8 cellular contexts compared by ENCODE assay signal in the genomic region with DNA sequence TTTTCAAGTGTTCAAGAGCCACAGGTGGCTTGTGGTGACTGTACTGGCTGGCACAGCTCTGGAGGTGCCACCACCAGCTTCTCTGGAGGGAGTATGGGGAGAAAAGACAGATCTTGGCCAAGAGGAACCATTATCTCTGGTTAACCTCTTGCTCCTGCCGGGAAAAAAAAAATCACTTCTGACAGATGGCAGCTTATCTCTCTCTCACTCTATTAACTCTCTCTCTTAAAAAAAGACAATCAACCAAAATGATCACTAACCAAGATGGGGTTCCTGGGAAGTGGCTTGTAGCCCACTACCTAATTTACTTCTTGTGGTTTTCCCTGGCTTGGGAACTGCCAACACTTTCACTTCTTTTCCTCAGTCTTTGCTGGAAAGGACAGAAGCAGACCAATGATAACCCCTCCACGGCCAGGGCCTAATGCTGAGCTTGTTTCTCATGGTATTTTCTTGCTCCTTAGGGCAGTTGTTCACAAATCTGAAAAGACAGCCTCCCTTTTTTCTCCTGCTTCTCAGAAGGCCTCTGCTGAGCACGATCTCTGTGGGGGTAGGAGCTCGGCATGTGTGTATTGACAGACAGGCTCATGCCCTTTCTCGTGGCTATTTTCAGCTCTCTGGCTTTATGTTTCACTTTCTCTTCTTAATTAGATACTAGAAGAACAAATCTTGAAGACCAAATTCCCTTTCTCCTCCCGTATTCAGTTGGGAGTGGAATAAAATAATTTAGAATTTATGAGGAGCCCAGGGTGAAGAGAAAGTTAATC. TPM values are rescaled to one million over a fixed set of nuclear protein-coding genes. Genes with fewer than 3 reads are reported as not detected.
DNase-seq lines count a peak whose midpoint lies in the region; ATAC-seq, FAIRE-seq and TF ChIP-seq lines count a peak whose summit lies in the region.

No MANE protein-coding gene starts in this region.

- ATAC-seq in HG03135 (IDR thresholded peaks at IDR 0.05; ENCODE audit: unreplicated experiment) (peak; percentile 66), K562 (no peak)

- H4K8ac ChIP-seq in mesenchymal stem cell (ENCODE audit: low read length): no peak overlapping the region

- H2BK5ac ChIP-seq in mesenchymal stem cell (ENCODE audit: low read depth, low read length, poor library complexity, severe bottlenecking): no peak overlapping the region

- TF ChIP-seq CTCF in BJ (IDR thresholded peaks at IDR 0.05; ENCODE audit: insufficient read depth, low read depth, low read length) (no peak), K562 (IDR thresholded peaks at IDR 0.05 in 2 of 3, conservative IDR thresholded peaks at IDR 0.05 in 1 of 3; ENCODE audit: insufficient read depth in 2 of 3, low read depth in 1 of 3, low read length in 3 of 3) (no peak), lower leg skin (IDR thresholded peaks at IDR 0.05) (no peak)

- H2BK120ac ChIP-seq in mesenchymal stem cell (ENCODE audit: low read depth, low read length): no peak overlapping the region

- H4K91ac ChIP-seq in mesenchymal stem cell (ENCODE audit: low read length): no peak overlapping the region

- no peak overlapping the region for H3K18ac ChIP-seq in mesenchymal stem cell (ENCODE audit: low read depth in 1 of 2, low read length in 2 of 2)

- H3K9me1 ChIP-seq in K562 (ENCODE audit: control insufficient read depth, insufficient read depth, low read length): no peaks in the 10 kb centered on the region

- TF ChIP-seq EP300 in K562 (IDR thresholded peaks at IDR 0.05; ENCODE audit: low read length): no peak

- no peaks in the 10 kb centered on the region for H3K79me2 ChIP-seq in K562 (ENCODE audit: control insufficient read depth, insufficient read depth, low read length)

- BruUV-seq in K562 (replicated peaks; lab: Mats Ljungman, UMichigan): no TSS peak

- no peak overlapping the region for H3K14ac ChIP-seq in mesenchymal stem cell (ENCODE audit: low read length in 2 of 2)

- peak overlapping the region; percentile 33; the same call in 1 of the 2 replicates for H3K4me3 ChIP-seq in BJ (ENCODE audit: low read depth, low read length)
- H3K4me3 ChIP-seq in K562: no peak overlapping the region
- peak overlapping the region in 1 of 2 experiments; percentile 76 for H3K4me3 ChIP-seq in mesenchymal stem cell (ENCODE audit: insufficient read depth in 1 of 2, low read depth in 1 of 2, low read length in 2 of 2)
- H3K4me3 ChIP-seq in lower leg skin (ENCODE audit: low read depth, poor library complexity, severe bottlenecking): no peak overlapping the region

- no peak overlapping the region for H3K4ac ChIP-seq in mesenchymal stem cell (ENCODE audit: low read depth in 1 of 2, low read length in 2 of 2)

- in situ Hi-C loops in K562 (cut with MboI): no loop called here

- H3K27me3 ChIP-seq in BJ (ENCODE audit: control insufficient read depth, insufficient read depth, low read length): peaks cover 44% of the 10 kb centered on the region
- H3K27me3 ChIP-seq in K562 (ENCODE audit: control insufficient read depth in 2 of 2, insufficient read depth in 2 of 2, low read length in 2 of 2): peaks cover 19 to 33% of the 10 kb centered on the region in 2 experiments
- peaks cover 67 to 72% of the 10 kb centered on the region in 2 experiments for H3K27me3 ChIP-seq in mesenchymal stem cell (ENCODE audit: control insufficient read depth in 1 of 2, insufficient read depth in 1 of 2, low read length in 2 of 2)

- POLR2A ChIA-PET in BJ (lab: Charles Lee) (no interaction called here), K562 (lab: Yijun Ruan, JAX) (interaction anchor here (0.9 to 1.4 kb wide), 2 partner anchors 116 to 183 kb away, joined by 3 to 4 read pairs; no protein-coding TSS in a partner anchor)

- H3K4me1 ChIP-seq in K562 (replicated peaks in 1 of 2; ENCODE audit: control insufficient read depth in 2 of 2, insufficient read depth in 2 of 2, low read length in 2 of 2) (peaks cover 11 to 15% of the 10 kb centered on the region in 2 experiments), mesenchymal stem cell (ENCODE audit: control insufficient read depth, insufficient read depth, low read depth, low read length) (peaks cover 15% of the 10 kb centered on the region)

- peaks cover 13% of the 10 kb centered on the region for H4K20me1 ChIP-seq in K562 (replicated peaks; ENCODE audit: control insufficient read depth, insufficient read depth, low read length)

- no peak overlapping the region for H2BK15ac ChIP-seq in mesenchymal stem cell (ENCODE audit: low read depth, poor library complexity, severe bottlenecking)

- no peak overlapping the region for H2BK12ac ChIP-seq in mesenchymal stem cell (ENCODE audit: low read length in 2 of 2)

- H3K9me3 ChIP-seq in K562 (replicated peaks; ENCODE audit: control insufficient read depth, insufficient read depth, low read depth, low read length): no peaks in the 10 kb centered on the region
- H3K9me3 ChIP-seq in mesenchymal stem cell (ENCODE audit: control insufficient read depth, low read length): no peaks in the 10 kb centered on the region

- no peak for FAIRE-seq in K562 (lab: Jason Lieb, UNC)

- H2AFZ ChIP-seq in K562 (ENCODE audit: low read depth, low read length) (no peak overlapping the region), mesenchymal stem cell (ENCODE audit: low read depth, low read length) (no peak overlapping the region)

- 4% methylated on average over 6 of the region's 6 CpGs for WGBS in K562 (ENCODE audit: insufficient coverage, low coverage, missing lambda C conversion rate)
- 62% methylated on average over 5 of the region's 6 CpGs for WGBS in mesenchymal stem cell
- 35 to 39% methylated on average over 6 of the region's 6 CpGs for WGBS in lower leg skin, 2 donors

- no peak overlapping the region for H3K23ac ChIP-seq in mesenchymal stem cell (ENCODE audit: low read length in 2 of 2)

- DNase-seq in BJ (ENCODE audit: low read depth) (no peak), K562 (ENCODE audit: extremely low read depth in 1 of 4, low spot score in 3 of 4) (no peak), mesenchymal stem cell (peak; percentile 52), putamen (ENCODE audit: low spot score) (no peak), lower leg skin (ENCODE audit: low spot score in 2 of 2) (no peak)
- no peak for DNase-seq in stimulated activated CD4-positive, alpha-beta T cell treated with anti-CD3 and anti-CD28 coated beads, Interleukin-15, amount 100 ng/mL, for 24 hours
- DNase-seq in activated CD4-positive, alpha-beta T cell treated with anti-CD3 and anti-CD28 coated beads for 1 hour: no peak

- intact Hi-C loops in K562 (cut with micrococcal nuclease): no loop called here
- intact Hi-C loops in lower leg skin (cut with DNase I; ENCODE audit: low total_unique reads): no loop called here

- H3K79me1 ChIP-seq in mesenchymal stem cell (replicated peaks; ENCODE audit: low read length, poor library complexity, severe bottlenecking): no peaks in the 10 kb centered on the region

- H2AK5ac ChIP-seq in mesenchymal stem cell (ENCODE audit: low read length, severe bottlenecking): no peak overlapping the region

- no peak overlapping the region for H3K4me2 ChIP-seq in K562 (ENCODE audit: insufficient read depth, low read length)
- H3K4me2 ChIP-seq in mesenchymal stem cell (ENCODE audit: low read length, poor library complexity, severe bottlenecking): peak overlapping the region; percentile 38

- no peak overlapping the region for H3K27ac ChIP-seq in K562 (ENCODE audit: extremely low read depth, low read depth, low read length)
- H3K27ac ChIP-seq in mesenchymal stem cell (ENCODE audit: low read length, poor library complexity, severe bottlenecking): no peak overlapping the region

- H3K9ac ChIP-seq in K562 (ENCODE audit: insufficient read depth in 1 of 2, low read depth in 2 of 2, low read length in 2 of 2) (no peak overlapping the region), mesenchymal stem cell (ENCODE audit: low read length) (peak overlapping the region; percentile 67)

- TF ChIP-seq RAD21 in K562 (CRISPR knock-in tag; conservative IDR thresholded peaks at IDR 0.05 in 1 of 2, IDR thresholded peaks at IDR 0.05 in 1 of 2): no peak

- no peaks in the 10 kb centered on the region for H3K36me3 ChIP-seq in BJ (ENCODE audit: control insufficient read depth, insufficient read depth, low read length)
- H3K36me3 ChIP-seq in K562 (ENCODE audit: control insufficient read depth, insufficient read depth, low read length): no peaks in the 10 kb centered on the region
- H3K36me3 ChIP-seq in mesenchymal stem cell (ENCODE audit: control insufficient read depth in 1 of 2, insufficient read depth in 2 of 2, low read depth in 1 of 2, low read length in 2 of 2): no peaks in the 10 kb centered on the region

- CTCF ChIA-PET in BJ (lab: Yijun Ruan, JAX): interaction anchor here (1.2 to 1.4 kb wide), 3 partner anchors 14 to 127 kb away, joined by 3 to 7 read pairs (median 7); no protein-coding TSS in a partner anchor
- CTCF ChIA-PET in K562 (lab: Yijun Ruan, JAX; ENCODE audit: low intra/inter-chr PET ratio): no interaction called here

- TF ChIP-seq POLR2A in K562 (conservative IDR thresholded peaks at IDR 0.05) (no peak), lower leg skin (IDR thresholded peaks at IDR 0.05) (no peak)

RNA-seq across cellular contexts. Expression of a gene that starts 0.9 kb away (rescaled TPM):
- not detected in 2 replicates for polyA plus RNA-seq in BJ (2011; rRNA removed)
- polyA minus RNA-seq in BJ (2011; rRNA and poly(A)+ RNA removed): not detected in 2 replicates
- not detected in 2 replicates for total RNA-seq in K562 (2011; cell fraction: chromatin; rRNA removed; ENCODE audit: low replicate concordance)
- total RNA-seq in K562 (2011; cell fraction: nucleolus; rRNA removed): not detected in 2 replicates
- not detected in 2 replicates for total RNA-seq in K562 (2011; cell fraction: nucleoplasm; rRNA removed)
- not detected in 2 replicates for total RNA-seq in K562 (2014; rRNA removed)
- not detected in 2 replicates for total RNA-seq in K562 (2014; rRNA removed; fragmentation: Illumina TruSeq; extraction: Trizol)
- total RNA-seq in K562 (2015; rRNA removed; fragmentation: Illumina TruSeq; extraction: Trizol): not detected in 2 replicates
- total RNA-seq in K562 (2021): not detected in 2 replicates
- not detected in 2 replicates for polyA plus RNA-seq in K562 (2011; rRNA removed)
- polyA plus RNA-seq in K562 (2011; cell fraction: cytosol; rRNA removed): not detected in 2 replicates
- polyA plus RNA-seq in K562 (2011; cell fraction: nucleus; rRNA removed): not detected in 2 replicates
- polyA plus RNA-seq in K562 (2012): not detected in 2 replicates
- polyA plus RNA-seq in K562 (2014; fragmentation: Illumina TruSeq; extraction: Trizol): not detected in 2 replicates
- polyA plus RNA-seq in K562 (2014; fragmentation: Nextera tagmentation; extraction: Ambion mirVana): not detected
- not detected in 2 replicates for polyA plus RNA-seq in K562 (2014; rRNA removed)
- not detected in 2 replicates for polyA minus RNA-seq in K562 (2011; rRNA and poly(A)+ RNA removed)
- not detected in 2 replicates for polyA minus RNA-seq in K562 (2011; cell fraction: cytosol; rRNA and poly(A)+ RNA removed)
- polyA minus RNA-seq in K562 (2011; cell fraction: nucleus; rRNA and poly(A)+ RNA removed): not detected in 2 replicates
- polyA plus RNA-seq in mesenchymal stem cell (2013, experiment 1 of 2): 0.37 TPM
- polyA plus RNA-seq in mesenchymal stem cell (2013, experiment 2 of 2): not detected
- not detected for total RNA-seq in lower leg skin

RNA-seq across cellular contexts. Expression of a gene that starts 3.8 kb away (rescaled TPM):
- polyA plus RNA-seq in BJ (2011; rRNA removed) (not detected in 2 replicates), K562 (2011; rRNA removed) (not detected in 2 replicates), K562 (2014; fragmentation: Illumina TruSeq; extraction: Trizol) (not detected in 2 replicates), K562 (2014; fragmentation: Nextera tagmentation; extraction: Ambion mirVana) (not detected), K562 (2014; rRNA removed) (not detected in 2 replicates)
- not detected in 2 replicates for polyA minus RNA-seq in BJ (2011; rRNA and poly(A)+ RNA removed)
- total RNA-seq in K562 (2011; cell fraction: chromatin; rRNA removed; ENCODE audit: low replicate concordance): not detected in 2 replicates
- not detected in 2 replicates for total RNA-seq in K562 (2011; cell fraction: nucleolus; rRNA removed)
- not detected in 2 replicates for total RNA-seq in K562 (2011; cell fraction: nucleoplasm; rRNA removed)
- total RNA-seq in K562 (2014; rRNA removed) (not detected in 2 replicates), K562 (2014; rRNA removed; fragmentation: Illumina TruSeq; extraction: Trizol) (not detected in 2 replicates), K562 (2015; rRNA removed; fragmentation: Illumina TruSeq; extraction: Trizol) (not detected in 2 replicates), K562 (2021) (not detected in 2 replicates), lower leg skin (not detected)
- polyA plus RNA-seq in K562 (2011; cell fraction: cytosol; rRNA removed): not detected in 2 replicates
- 0.07 TPM in 1 of 2 replicates, not detected in the other for polyA plus RNA-seq in K562 (2011; cell fraction: nucleus; rRNA removed)
- polyA plus RNA-seq in K562 (2012): 0.06 TPM in 1 of 2 replicates, not detected in the other
- not detected in 2 replicates for polyA minus RNA-seq in K562 (2011; rRNA and poly(A)+ RNA removed)
- not detected in 2 replicates for polyA minus RNA-seq in K562 (2011; cell fraction: cytosol; rRNA and poly(A)+ RNA removed)
- not detected in 2 replicates for polyA minus RNA-seq in K562 (2011; cell fraction: nucleus; rRNA and poly(A)+ RNA removed)
- polyA plus RNA-seq in mesenchymal stem cell (2013, experiment 1 of 2): not detected
- not detected for polyA plus RNA-seq in mesenchymal stem cell (2013, experiment 2 of 2)

RNA-seq across cellular contexts. Expression of a gene that starts 42.9 kb away (rescaled TPM):
- polyA plus RNA-seq in BJ (2011; rRNA removed) (89.6 and 105 TPM in 2 replicates), K562 (2011; rRNA removed) (161 and 162 TPM in 2 replicates), K562 (2014; fragmentation: Illumina TruSeq; extraction: Trizol) (124 and 132 TPM in 2 replicates), K562 (2014; fragmentation: Nextera tagmentation; extraction: Ambion mirVana) (10 to 100 TPM; 38.0 to 57.0 TPM), K562 (2014; rRNA removed) (110 and 115 TPM in 2 replicates)
- polyA minus RNA-seq in BJ (2011; rRNA and poly(A)+ RNA removed): 28.2 and 63.4 TPM in 2 replicates
- 38.3 and 58.5 TPM in 2 replicates for total RNA-seq in K562 (2011; cell fraction: chromatin; rRNA removed; ENCODE audit: low replicate concordance)
- total RNA-seq in K562 (2011; cell fraction: nucleolus; rRNA removed): 49.9 and 50.7 TPM in 2 replicates
- total RNA-seq in K562 (2011; cell fraction: nucleoplasm; rRNA removed): 49.1 and 63.6 TPM in 2 replicates
- total RNA-seq in K562 (2014; rRNA removed) (111 and 159 TPM in 2 replicates), K562 (2014; rRNA removed; fragmentation: Illumina TruSeq; extraction: Trizol) (115 and 128 TPM in 2 replicates), K562 (2015; rRNA removed; fragmentation: Illumina TruSeq; extraction: Trizol) (122 and 128 TPM in 2 replicates), K562 (2021) (106 and 123 TPM in 2 replicates), lower leg skin (100 to 1,000 TPM in 1 of 4 donors, 10 to 100 TPM in 3; 48.8 to 112 (median 66.4) TPM)
- polyA plus RNA-seq in K562 (2011; cell fraction: cytosol; rRNA removed): 79.0 and 134 TPM in 2 replicates
- polyA plus RNA-seq in K562 (2011; cell fraction: nucleus; rRNA removed): 117 and 151 TPM in 2 replicates
- 104 and 130 TPM in 2 replicates for polyA plus RNA-seq in K562 (2012)
- polyA minus RNA-seq in K562 (2011; rRNA and poly(A)+ RNA removed): 98.0 and 108 TPM in 2 replicates
- polyA minus RNA-seq in K562 (2011; cell fraction: cytosol; rRNA and poly(A)+ RNA removed): 54.2 and 58.0 TPM in 2 replicates
- 23.6 and 33.0 TPM in 2 replicates for polyA minus RNA-seq in K562 (2011; cell fraction: nucleus; rRNA and poly(A)+ RNA removed)
- polyA plus RNA-seq in mesenchymal stem cell (2013, experiment 1 of 2): 71.1 TPM
- polyA plus RNA-seq in mesenchymal stem cell (2013, experiment 2 of 2): 73.0 TPM
